In the genomic region with DNA sequence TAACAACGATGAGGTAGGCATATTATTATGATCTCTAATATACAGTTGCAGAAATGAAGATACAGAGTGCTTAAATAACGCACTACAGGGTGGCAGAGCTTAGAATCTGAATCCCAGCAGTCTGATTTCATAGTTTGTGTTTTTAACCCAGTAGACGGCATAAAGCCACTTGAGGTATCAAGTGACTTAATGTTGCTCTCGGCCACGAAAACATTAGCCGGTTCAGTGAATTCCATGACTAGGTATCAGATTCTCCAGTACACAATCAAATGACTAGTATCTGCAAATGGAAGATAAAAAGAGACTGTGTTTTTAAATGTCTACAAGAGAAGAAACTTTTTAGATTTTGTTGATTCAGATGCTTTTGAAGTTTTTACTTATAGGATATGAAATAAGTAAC, we compare ENCODE assay signal across 14 cellular contexts.
"Had no signal": no experiment of that assay in that cellular context is flagged by ENCODE, and none has a peak within 500 bp of the region (broad histone marks: within the 10 kb centered on the region; RNA-seq: fewer than 3 reads in every experiment).

No MANE protein-coding gene starts in this region.

- DNase-seq: activated CD4-positive, alpha-beta memory T cell treated with anti-CD3 and anti-CD28 coated beads, Interleukin-2, amount 10 ng/mL, durations not matched to agents 7 days and 5 days; activated CD4-positive, alpha-beta T cell treated with anti-CD3 and anti-CD28 coated beads for 36 hours; activated naive CD4-positive, alpha-beta T cell treated with anti-CD3 and anti-CD28 coated beads, Interleukin-2, amount 50 U/mL, for 16 hours; activated T-cell treated with anti-CD3 and anti-CD28 coated beads, Interleukin-2, amount 50 U/mL, for 24 hours; adrenal gland; erythroblast; kidney; mesendoderm; right lobe of liver; testis had no signal

- H2AFZ ChIP-seq: hepatocyte had no signal

- H3K4me3 ChIP-seq: adrenal gland, hepatocyte, prostate gland, right lobe of liver, testis had no signal

- H3K27ac ChIP-seq: adrenal gland, hepatocyte, prostate gland, right lobe of liver, testis had no signal

- H3K9me3 Mint-ChIP-seq: activated CD4-positive, alpha-beta memory T cell treated with anti-CD3 and anti-CD28 coated beads, Interleukin-2, amount 10 ng/mL, durations not matched to agents 7 days and 5 days; activated T-cell treated with anti-CD3 and anti-CD28 coated beads, Interleukin-2, amount 50 U/mL, for 24 hours; natural killer cell treated with Interleukin-12 subunit alpha and Interleukin-12 subunit beta and Interleukin-15 and Interleukin-18, amount 100 ng/mL, for 72 hours; stimulated activated naive CD8-positive, alpha-beta T cell treated with anti-CD3 and anti-CD28 coated beads, Interleukin-15, Interleukin-2, amounts not matched to agents 100 ng/mL and 50 ng/mL, for 24 hours had no signal

- H3K27me3 ChIP-seq: adrenal gland, hepatocyte, right lobe of liver, testis had no signal

- H3K4me1 ChIP-seq: adrenal gland, prostate gland, right lobe of liver, testis had no signal

- H3K27ac Mint-ChIP-seq: activated CD4-positive, alpha-beta memory T cell treated with anti-CD3 and anti-CD28 coated beads, Interleukin-2, amount 10 ng/mL, durations not matched to agents 7 days and 5 days; activated CD4-positive, alpha-beta T cell treated with anti-CD3 and anti-CD28 coated beads for 36 hours; activated T-cell treated with anti-CD3 and anti-CD28 coated beads, Interleukin-2, amount 50 U/mL, for 24 hours; natural killer cell treated with Interleukin-12 subunit alpha and Interleukin-12 subunit beta and Interleukin-15 and Interleukin-18, amount 100 ng/mL, for 72 hours; stimulated activated naive CD8-positive, alpha-beta T cell treated with anti-CD3 and anti-CD28 coated beads, Interleukin-15, Interleukin-2, amounts not matched to agents 100 ng/mL and 50 ng/mL, for 24 hours had no signal

- H3K4me2 ChIP-seq: hepatocyte had no signal

- H3K27me3 Mint-ChIP-seq: activated CD4-positive, alpha-beta memory T cell treated with anti-CD3 and anti-CD28 coated beads, Interleukin-2, amount 10 ng/mL, durations not matched to agents 7 days and 5 days; activated CD4-positive, alpha-beta T cell treated with anti-CD3 and anti-CD28 coated beads for 36 hours; activated T-cell treated with anti-CD3 and anti-CD28 coated beads, Interleukin-2, amount 50 U/mL, for 24 hours; natural killer cell treated with Interleukin-12 subunit alpha and Interleukin-12 subunit beta and Interleukin-15 and Interleukin-18, amount 100 ng/mL, for 72 hours; stimulated activated naive CD8-positive, alpha-beta T cell treated with anti-CD3 and anti-CD28 coated beads, Interleukin-15, Interleukin-2, amounts not matched to agents 100 ng/mL and 50 ng/mL, for 24 hours had no signal

- H3K4me1 Mint-ChIP-seq: activated CD4-positive, alpha-beta memory T cell treated with anti-CD3 and anti-CD28 coated beads, Interleukin-2, amount 10 ng/mL, durations not matched to agents 7 days and 5 days; activated CD4-positive, alpha-beta T cell treated with anti-CD3 and anti-CD28 coated beads for 36 hours had no signal

- H3K36me3 ChIP-seq: prostate gland, right lobe of liver had no signal

- H3K79me2 ChIP-seq: hepatocyte had no signal

- H3K9me3 ChIP-seq: adrenal gland, prostate gland, right lobe of liver, testis had no signal

- H3K4me3 Mint-ChIP-seq: activated CD4-positive, alpha-beta memory T cell treated with anti-CD3 and anti-CD28 coated beads, Interleukin-2, amount 10 ng/mL, durations not matched to agents 7 days and 5 days; activated CD4-positive, alpha-beta T cell treated with anti-CD3 and anti-CD28 coated beads for 36 hours; activated T-cell treated with anti-CD3 and anti-CD28 coated beads, Interleukin-2, amount 50 U/mL, for 24 hours; natural killer cell treated with Interleukin-12 subunit alpha and Interleukin-12 subunit beta and Interleukin-15 and Interleukin-18, amount 100 ng/mL, for 72 hours; stimulated activated naive CD8-positive, alpha-beta T cell treated with anti-CD3 and anti-CD28 coated beads, Interleukin-15, Interleukin-2, amounts not matched to agents 100 ng/mL and 50 ng/mL, for 24 hours had no signal
